Comparison of ENCODE assay signal across 2 cellular contexts in genomic region chr14:99730876-99731351, GRCh38.
TF ChIP-seq lines count a peak whose summit lies in the region.

No MANE protein-coding gene starts in this region.

TF ChIP-seq in endothelial cell of umbilical vein, 7 proteins besides CTCF, POLR2A, EP300 and RAD21:
- TF ChIP-seq EZH2 (IDR thresholded peaks at IDR 0.05; ENCODE audit: borderline replicate concordance, low read depth, low read length, severe bottlenecking) (no peak), GATA2 (IDR thresholded peaks at IDR 0.05; ENCODE audit: insufficient read depth, insufficient read length, low read depth, low read length) (no peak), MYC (IDR thresholded peaks at IDR 0.05; ENCODE audit: low read depth, low read length) (no peak), FOS (IDR thresholded peaks at IDR 0.05; ENCODE audit: borderline replicate concordance, insufficient read depth, low read length) (no peak), JUN (IDR thresholded peaks at IDR 0.05; ENCODE audit: borderline replicate concordance, insufficient read depth, insufficient read length, low read depth) (no peak), POLR2AphosphoS5 (IDR thresholded peaks at IDR 0.05; ENCODE audit: insufficient read depth, low read depth, low read length) (no peak)
- TF ChIP-seq, protein P1, sequence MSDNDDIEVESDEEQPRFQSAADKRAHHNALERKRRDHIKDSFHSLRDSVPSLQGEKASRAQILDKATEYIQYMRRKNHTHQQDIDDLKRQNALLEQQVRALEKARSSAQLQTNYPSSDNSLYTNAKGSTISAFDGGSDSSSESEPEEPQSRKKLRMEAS (IDR thresholded peaks at IDR 0.05; ENCODE audit: insufficient read depth, insufficient read length), result no peak

TF ChIP-seq in neural cell, 6 proteins besides CTCF, POLR2A, EP300 and RAD21:
- TF ChIP-seq REST (IDR thresholded peaks at IDR 0.05; ENCODE audit: borderline replicate concordance), result no peak
- no peak for TF ChIP-seq POLR2AphosphoS5 (IDR thresholded peaks at IDR 0.05)
- TF ChIP-seq TAF1 (IDR thresholded peaks at IDR 0.05; ENCODE audit: low read depth), result no peak
- no peak for TF ChIP-seq MXI1 (conservative IDR thresholded peaks at IDR 0.05; ENCODE audit: poor library complexity, severe bottlenecking)
TF ChIP-seq in neural cell: peak in this region for 0.
